Comparison of ENCODE assay signal across 8 cellular contexts in genomic region chr20:31860431-31861345, GRCh38. TPM values are rescaled to one million over a fixed set of nuclear protein-coding genes. Genes with fewer than 3 reads are reported as not detected.
DNase-seq lines count a peak whose midpoint lies in the region; ATAC-seq, FAIRE-seq and TF ChIP-seq lines count a peak whose summit lies in the region.

No MANE protein-coding gene starts in this region.

- peak overlapping the region; percentile 70 for H3K4me2 ChIP-seq in K562 (ENCODE audit: insufficient read depth, low read length)

- H3K36me3 ChIP-seq in MG63 = no peaks in the 10 kb centered on the region
- H3K36me3 ChIP-seq in K562 (ENCODE audit: control insufficient read depth, insufficient read depth, low read length) = no peaks in the 10 kb centered on the region
- peaks cover 0 to 9% of the 10 kb centered on the region in 2 donors for H3K36me3 ChIP-seq in kidney (ENCODE audit: control insufficient read depth in 1 of 2, insufficient read depth in 2 of 2, low read length in 2 of 2)
- H3K36me3 ChIP-seq in thoracic aorta = no peaks in the 10 kb centered on the region

- peaks cover 14% of the 10 kb centered on the region for H4K20me1 ChIP-seq in K562 (replicated peaks; ENCODE audit: control insufficient read depth, insufficient read depth, low read length)

- H3K36me3 Mint-ChIP-seq in activated CD8-positive, alpha-beta memory T cell treated with anti-CD3 and anti-CD28 coated beads, Interleukin-2, amount 10 ng/mL, durations not matched to agents 7 days and 5 days = no peaks in the 10 kb centered on the region

- BruUV-seq in K562 (replicated peaks; lab: Mats Ljungman, UMichigan) = no TSS peak

- H3K4me3 ChIP-seq in MG63 = peak overlapping the region; percentile 33
- peak overlapping the region; percentile 40 for H3K4me3 ChIP-seq in K562
- H3K4me3 ChIP-seq in kidney (ENCODE audit: low read length in 2 of 2) = peak overlapping the region; percentile 32 to 51
- H3K4me3 ChIP-seq in thoracic aorta = peak overlapping the region; percentile 70

- H3K9me3 ChIP-seq in MG63 (no peaks in the 10 kb centered on the region), K562 (replicated peaks; ENCODE audit: control insufficient read depth, insufficient read depth, low read depth, low read length) (no peaks in the 10 kb centered on the region), kidney (ENCODE audit: control insufficient read depth in 1 of 2, low read length in 2 of 2) (no peaks in the 10 kb centered on the region), thoracic aorta (no peaks in the 10 kb centered on the region)

- H3K9me3 Mint-ChIP-seq in activated CD8-positive, alpha-beta memory T cell treated with anti-CD3 and anti-CD28 coated beads, Interleukin-2, amount 10 ng/mL, durations not matched to agents 7 days and 5 days (ENCODE audit: low read depth) = no peaks in the 10 kb centered on the region

- peaks cover 34% of the 10 kb centered on the region for H3K27me3 Mint-ChIP-seq in activated CD8-positive, alpha-beta memory T cell treated with anti-CD3 and anti-CD28 coated beads, Interleukin-2, amount 10 ng/mL, durations not matched to agents 7 days and 5 days

- intact Hi-C loops in K562 (cut with micrococcal nuclease) = no loop called here
- intact Hi-C loops in kidney (cut with DNase I) = no loop called here

- peaks cover 0 to 17% of the 10 kb centered on the region in 2 experiments; a peak in 3 of 5 replicates for H3K4me1 ChIP-seq in K562 (replicated peaks in 1 of 2; ENCODE audit: control insufficient read depth in 2 of 2, insufficient read depth in 2 of 2, low read length in 2 of 2)
- H3K4me1 ChIP-seq in kidney (ENCODE audit: control insufficient read depth in 1 of 2, insufficient read depth in 1 of 2, low read depth in 1 of 2, low read length in 2 of 2) = peaks cover 8 to 25% of the 10 kb centered on the region in 2 donors
- H3K4me1 ChIP-seq in thoracic aorta (ENCODE audit: control insufficient read depth in 1 of 2, low read depth in 2 of 2) = peaks cover 6 to 12% of the 10 kb centered on the region in 2 donors

- TF ChIP-seq RAD21 in K562 (CRISPR knock-in tag; conservative IDR thresholded peaks at IDR 0.05 in 1 of 2, IDR thresholded peaks at IDR 0.05 in 1 of 2) = no peak

- no peak for TF ChIP-seq CTCF in K562 (IDR thresholded peaks at IDR 0.05 in 2 of 3, conservative IDR thresholded peaks at IDR 0.05 in 1 of 3; ENCODE audit: insufficient read depth in 2 of 3, low read depth in 1 of 3, low read length in 3 of 3)
- no peak for TF ChIP-seq CTCF in kidney (IDR thresholded peaks at IDR 0.05; ENCODE audit: borderline replicate concordance, extremely low read depth, insufficient read depth)
- TF ChIP-seq CTCF in thoracic aorta (IDR thresholded peaks at IDR 0.05) = no peak

- CTCF ChIA-PET in activated CD8-positive, alpha-beta memory T cell treated with anti-CD3 and anti-CD28 coated beads, Interleukin-2, amount 10 ng/mL, durations not matched to agents 7 days and 5 days (lab: Charles Lee) = interaction anchor here (0.6 to 4.4 kb wide), 9 partner anchors 9 to 91 kb away, joined by 3 to 18 read pairs (median 4); partner anchors contain the start of genes FOXS1 and PDRG1
- CTCF ChIA-PET in K562 (lab: Yijun Ruan, JAX; ENCODE audit: low intra/inter-chr PET ratio) = no interaction called here

- H3K27ac Mint-ChIP-seq in activated CD8-positive, alpha-beta memory T cell treated with anti-CD3 and anti-CD28 coated beads, Interleukin-2, amount 10 ng/mL, durations not matched to agents 7 days and 5 days = no peak overlapping the region

- peak; percentile 47 for ATAC-seq in activated CD8-positive, alpha-beta memory T cell treated with anti-CD3 and anti-CD28 coated beads, Interleukin-2, amount 10 ng/mL, durations not matched to agents 7 days and 5 days
- ATAC-seq in K562 = peak; percentile 38
- ATAC-seq in thoracic aorta (ENCODE audit: insufficient number of reproducible peaks, low FRiP score, low read depth) = no peak
- ATAC-seq in GM18520 (IDR thresholded peaks at IDR 0.05; ENCODE audit: unreplicated experiment) = no peak
- ATAC-seq in HG02852 (IDR thresholded peaks at IDR 0.05; ENCODE audit: unreplicated experiment) = no peak

- H2AFZ ChIP-seq in K562 (ENCODE audit: low read depth, low read length) = peak overlapping the region; percentile 76

- H3K4me1 Mint-ChIP-seq in activated CD8-positive, alpha-beta memory T cell treated with anti-CD3 and anti-CD28 coated beads, Interleukin-2, amount 10 ng/mL, durations not matched to agents 7 days and 5 days = peaks cover 8% of the 10 kb centered on the region

- no peak for DNase-seq in activated CD8-positive, alpha-beta memory T cell treated with anti-CD3 and anti-CD28 coated beads, Interleukin-2, amount 10 ng/mL, durations not matched to agents 7 days and 5 days
- DNase-seq in activated CD8-positive, alpha-beta memory T cell treated with anti-CD3 and anti-CD28 coated beads for 24 hours = no peak
- peak; percentile 57 for DNase-seq in MG63
- peak in 2 of 4 experiments; percentile 35 to 37 for DNase-seq in K562 (ENCODE audit: extremely low read depth in 1 of 4, low spot score in 3 of 4)
- DNase-seq in kidney = no peak
- DNase-seq in thoracic aorta (ENCODE audit: low spot score) = no peak

- H3K27ac ChIP-seq in K562 (ENCODE audit: extremely low read depth, low read depth, low read length) = no peak overlapping the region
- no peak overlapping the region for H3K27ac ChIP-seq in kidney (ENCODE audit: low read depth in 2 of 2, low read length in 2 of 2)
- no peak overlapping the region for H3K27ac ChIP-seq in thoracic aorta

- H3K27me3 ChIP-seq in MG63 (peaks cover 14% of the 10 kb centered on the region), K562 (ENCODE audit: control insufficient read depth in 2 of 2, insufficient read depth in 2 of 2, low read length in 2 of 2) (peaks cover 24 to 65% of the 10 kb centered on the region in 2 experiments), thoracic aorta (replicated peaks; ENCODE audit: insufficient read depth) (no peaks in the 10 kb centered on the region)

- peak overlapping the region in 1 of 2 experiments; percentile 88; a peak in 3 of 4 replicates for H3K9ac ChIP-seq in K562 (ENCODE audit: insufficient read depth in 1 of 2, low read depth in 2 of 2, low read length in 2 of 2)
- H3K9ac ChIP-seq in kidney (ENCODE audit: low read length in 2 of 2) = peak overlapping the region in 1 of 2 donors; percentile 58

- WGBS in K562 (ENCODE audit: insufficient coverage, low coverage, missing lambda C conversion rate) = 2% methylated on average over 24 of the region's 32 CpGs

- POLR2A ChIA-PET in K562 (lab: Yijun Ruan, JAX) = no interaction called here

- no peak for TF ChIP-seq EP300 in K562 (IDR thresholded peaks at IDR 0.05; ENCODE audit: low read length)

- H3K4me3 Mint-ChIP-seq in activated CD8-positive, alpha-beta memory T cell treated with anti-CD3 and anti-CD28 coated beads, Interleukin-2, amount 10 ng/mL, durations not matched to agents 7 days and 5 days = no peak overlapping the region

- no peak for FAIRE-seq in K562 (lab: Jason Lieb, UNC)
- FAIRE-seq in kidney (lab: Jason Lieb, UNC) = no peak

- in situ Hi-C loops in K562 (cut with MboI) = loop anchor here (5.0 kb wide), 1 partner anchor 92 kb away; the partner anchor contains the start of gene PDRG1

- no peaks in the 10 kb centered on the region for H3K79me2 ChIP-seq in K562 (ENCODE audit: control insufficient read depth, insufficient read depth, low read length)

- peaks cover 2% of the 10 kb centered on the region for H3K9me1 ChIP-seq in K562 (ENCODE audit: control insufficient read depth, insufficient read depth, low read length)

- no peak for TF ChIP-seq POLR2A in K562 (conservative IDR thresholded peaks at IDR 0.05)

RNA-seq across cellular contexts. Expression of gene DUSP15, which starts 9.6 kb away (rescaled TPM):
- total RNA-seq in activated CD8-positive, alpha-beta memory T cell treated with anti-CD3 and anti-CD28 coated beads, Interleukin-2, amount 10 ng/mL, durations not matched to agents 7 days and 5 days = not detected
- 1.3 and 1.9 TPM in 2 replicates for total RNA-seq in MG63 (2014; rRNA removed; shearing (Covaris generic); ENCODE audit: low replicate concordance)
- total RNA-seq in K562 (2011; cell fraction: chromatin; rRNA removed; ENCODE audit: low replicate concordance) = 0.53 TPM in 1 of 2 replicates, not detected in the other
- 0.33 and 0.39 TPM in 2 replicates for total RNA-seq in K562 (2011; cell fraction: nucleolus; rRNA removed)
- 0.29 and 0.84 TPM in 2 replicates for total RNA-seq in K562 (2011; cell fraction: nucleoplasm; rRNA removed)
- not detected in 2 replicates for total RNA-seq in K562 (2014; rRNA removed)
- total RNA-seq in K562 (2014; rRNA removed; fragmentation: Illumina TruSeq; extraction: Trizol) = not detected in 2 replicates
- not detected in 2 replicates for total RNA-seq in K562 (2015; rRNA removed; fragmentation: Illumina TruSeq; extraction: Trizol)
- total RNA-seq in K562 (2021) = not detected in 2 replicates
- not detected in 2 replicates for polyA plus RNA-seq in K562 (2011; rRNA removed)
- 0.09 and 0.16 TPM in 2 replicates for polyA plus RNA-seq in K562 (2011; cell fraction: cytosol; rRNA removed)
- polyA plus RNA-seq in K562 (2011; cell fraction: nucleus; rRNA removed) = 0.15 and 0.28 TPM in 2 replicates
- 0.22 TPM in 1 of 2 replicates, not detected in the other for polyA plus RNA-seq in K562 (2012)
- not detected in 2 replicates for polyA plus RNA-seq in K562 (2014; fragmentation: Illumina TruSeq; extraction: Trizol)
- not detected for polyA plus RNA-seq in K562 (2014; fragmentation: Nextera tagmentation; extraction: Ambion mirVana)
- polyA plus RNA-seq in K562 (2014; rRNA removed) = 0.34 and 0.66 TPM in 2 replicates
- polyA minus RNA-seq in K562 (2011; rRNA and poly(A)+ RNA removed) = not detected in 2 replicates
- polyA minus RNA-seq in K562 (2011; cell fraction: cytosol; rRNA and poly(A)+ RNA removed) = not detected in 2 replicates
- not detected in 2 replicates for polyA minus RNA-seq in K562 (2011; cell fraction: nucleus; rRNA and poly(A)+ RNA removed)
- 13.2 TPM for total RNA-seq in kidney
- 143 TPM for polyA plus RNA-seq in kidney (ENCODE audit: insufficient read depth, low read depth, low replicate concordance)
- 1 to 10 TPM; 3.9 to 5.6 TPM for total RNA-seq in thoracic aorta

RNA-seq across cellular contexts. Expression of gene TTLL9, which starts 9.7 kb away (rescaled TPM):
- total RNA-seq in activated CD8-positive, alpha-beta memory T cell treated with anti-CD3 and anti-CD28 coated beads, Interleukin-2, amount 10 ng/mL, durations not matched to agents 7 days and 5 days = not detected
- not detected in 2 replicates for total RNA-seq in MG63 (2014; rRNA removed; shearing (Covaris generic); ENCODE audit: low replicate concordance)
- total RNA-seq in K562 (2011; cell fraction: chromatin; rRNA removed; ENCODE audit: low replicate concordance) = not detected in 2 replicates
- not detected in 2 replicates for total RNA-seq in K562 (2011; cell fraction: nucleolus; rRNA removed)
- not detected in 2 replicates for total RNA-seq in K562 (2011; cell fraction: nucleoplasm; rRNA removed)
- total RNA-seq in K562 (2014; rRNA removed) (not detected in 2 replicates), K562 (2014; rRNA removed; fragmentation: Illumina TruSeq; extraction: Trizol) (not detected in 2 replicates), K562 (2015; rRNA removed; fragmentation: Illumina TruSeq; extraction: Trizol) (not detected in 2 replicates), K562 (2021) (not detected in 2 replicates), kidney (1.9 TPM), thoracic aorta (not detected)
- polyA plus RNA-seq in K562 (2011; rRNA removed) (not detected in 2 replicates), K562 (2014; fragmentation: Illumina TruSeq; extraction: Trizol) (not detected in 2 replicates), K562 (2014; fragmentation: Nextera tagmentation; extraction: Ambion mirVana) (under 1 TPM in 1 of 2 experiments, not detected in 1; 0.06 TPM), K562 (2014; rRNA removed) (0.07 TPM in 1 of 2 replicates, not detected in the other), kidney (ENCODE audit: insufficient read depth, low read depth, low replicate concordance) (0.82 TPM)
- polyA plus RNA-seq in K562 (2011; cell fraction: cytosol; rRNA removed) = not detected in 2 replicates
- not detected in 2 replicates for polyA plus RNA-seq in K562 (2011; cell fraction: nucleus; rRNA removed)
- not detected in 2 replicates for polyA plus RNA-seq in K562 (2012)
- not detected in 2 replicates for polyA minus RNA-seq in K562 (2011; rRNA and poly(A)+ RNA removed)
- not detected in 2 replicates for polyA minus RNA-seq in K562 (2011; cell fraction: cytosol; rRNA and poly(A)+ RNA removed)
- polyA minus RNA-seq in K562 (2011; cell fraction: nucleus; rRNA and poly(A)+ RNA removed) = not detected in 2 replicates

RNA-seq across cellular contexts. Expression of gene FOXS1, which starts 15.3 kb away (rescaled TPM):
- not detected for total RNA-seq in activated CD8-positive, alpha-beta memory T cell treated with anti-CD3 and anti-CD28 coated beads, Interleukin-2, amount 10 ng/mL, durations not matched to agents 7 days and 5 days
- total RNA-seq in MG63 (2014; rRNA removed; shearing (Covaris generic); ENCODE audit: low replicate concordance) = 0.07 TPM in 1 of 2 replicates, not detected in the other
- total RNA-seq in K562 (2011; cell fraction: chromatin; rRNA removed; ENCODE audit: low replicate concordance) = not detected in 2 replicates
- total RNA-seq in K562 (2011; cell fraction: nucleolus; rRNA removed) = not detected in 2 replicates
- not detected in 2 replicates for total RNA-seq in K562 (2011; cell fraction: nucleoplasm; rRNA removed)
- total RNA-seq in K562 (2014; rRNA removed) = not detected in 2 replicates
- total RNA-seq in K562 (2014; rRNA removed; fragmentation: Illumina TruSeq; extraction: Trizol) = not detected in 2 replicates
- not detected in 2 replicates for total RNA-seq in K562 (2015; rRNA removed; fragmentation: Illumina TruSeq; extraction: Trizol)
- total RNA-seq in K562 (2021) = not detected in 2 replicates
- not detected in 2 replicates for polyA plus RNA-seq in K562 (2011; rRNA removed)
- polyA plus RNA-seq in K562 (2011; cell fraction: cytosol; rRNA removed) = not detected in 2 replicates
- polyA plus RNA-seq in K562 (2011; cell fraction: nucleus; rRNA removed) = not detected in 2 replicates
- polyA plus RNA-seq in K562 (2012) = not detected in 2 replicates
- polyA plus RNA-seq in K562 (2014; fragmentation: Illumina TruSeq; extraction: Trizol) = not detected in 2 replicates
- not detected for polyA plus RNA-seq in K562 (2014; fragmentation: Nextera tagmentation; extraction: Ambion mirVana)
- not detected in 2 replicates for polyA plus RNA-seq in K562 (2014; rRNA removed)
- polyA minus RNA-seq in K562 (2011; rRNA and poly(A)+ RNA removed) = not detected in 2 replicates
- not detected in 2 replicates for polyA minus RNA-seq in K562 (2011; cell fraction: cytosol; rRNA and poly(A)+ RNA removed)
- polyA minus RNA-seq in K562 (2011; cell fraction: nucleus; rRNA and poly(A)+ RNA removed) = not detected in 2 replicates
- 2.1 TPM for total RNA-seq in kidney
- polyA plus RNA-seq in kidney (ENCODE audit: insufficient read depth, low read depth, low replicate concordance) = 9.8 TPM
- 10 to 100 TPM; 13.9 to 44.5 TPM for total RNA-seq in thoracic aorta

RNA-seq across cellular contexts. Expression of gene MYLK2, which starts 41.5 kb away (rescaled TPM):
- total RNA-seq in activated CD8-positive, alpha-beta memory T cell treated with anti-CD3 and anti-CD28 coated beads, Interleukin-2, amount 10 ng/mL, durations not matched to agents 7 days and 5 days = 1 to 10 TPM in 1 of 2 experiments, under 1 TPM in 1; 0.42 to 1.2 TPM
- not detected in 2 replicates for total RNA-seq in MG63 (2014; rRNA removed; shearing (Covaris generic); ENCODE audit: low replicate concordance)
- 0.53 and 0.69 TPM in 2 replicates for total RNA-seq in K562 (2011; cell fraction: chromatin; rRNA removed; ENCODE audit: low replicate concordance)
- total RNA-seq in K562 (2011; cell fraction: nucleolus; rRNA removed) = 0.33 and 0.79 TPM in 2 replicates
- total RNA-seq in K562 (2011; cell fraction: nucleoplasm; rRNA removed) = 0.31 and 0.44 TPM in 2 replicates
- total RNA-seq in K562 (2014; rRNA removed) (0.33 and 0.45 TPM in 2 replicates), K562 (2014; rRNA removed; fragmentation: Illumina TruSeq; extraction: Trizol) (0.07 and 0.10 TPM in 2 replicates), K562 (2015; rRNA removed; fragmentation: Illumina TruSeq; extraction: Trizol) (0.18 and 0.30 TPM in 2 replicates), K562 (2021) (0.25 and 0.53 TPM in 2 replicates), kidney (not detected), thoracic aorta (not detected)
- polyA plus RNA-seq in K562 (2011; rRNA removed) (0.15 and 0.22 TPM in 2 replicates), K562 (2014; fragmentation: Illumina TruSeq; extraction: Trizol) (0.12 and 0.26 TPM in 2 replicates), K562 (2014; fragmentation: Nextera tagmentation; extraction: Ambion mirVana) (not detected), K562 (2014; rRNA removed) (0.28 and 0.41 TPM in 2 replicates), kidney (ENCODE audit: insufficient read depth, low read depth, low replicate concordance) (not detected)
- polyA plus RNA-seq in K562 (2011; cell fraction: cytosol; rRNA removed) = 0.13 and 0.18 TPM in 2 replicates
- 0.79 and 0.84 TPM in 2 replicates for polyA plus RNA-seq in K562 (2011; cell fraction: nucleus; rRNA removed)
- 0.25 and 0.43 TPM in 2 replicates for polyA plus RNA-seq in K562 (2012)
- polyA minus RNA-seq in K562 (2011; rRNA and poly(A)+ RNA removed) = 0.11 and 0.18 TPM in 2 replicates
- not detected in 2 replicates for polyA minus RNA-seq in K562 (2011; cell fraction: cytosol; rRNA and poly(A)+ RNA removed)
- polyA minus RNA-seq in K562 (2011; cell fraction: nucleus; rRNA and poly(A)+ RNA removed) = 0.13 and 0.78 TPM in 2 replicates

Comparison
In these comparisons a context has a peak if more than half of its experiments do, and no peak if none do; other contexts are left out.
1. ATAC-seq: peak in activated CD8-positive, alpha-beta memory T cell treated with anti-CD3 and anti-CD28 coated beads, Interleukin-2, amount 10 ng/mL, durations not matched to agents 7 days and 5 days (single experiment) and K562 (single experiment); none in thoracic aorta (single experiment), GM18520 (single experiment) and HG02852 (single experiment).
2. Peak in every context shown above with its lines, with median percentiles within 50 percentile points of each other: H3K4me3 ChIP-seq.